ENCODE assay signal across 11 cellular contexts in genomic region chr6:490251-491037, GRCh38.
DNase-seq lines count a peak whose midpoint lies in the region; ATAC-seq and TF ChIP-seq lines count a peak whose summit lies in the region.
"Had no signal": no experiment of that assay in that cellular context is flagged by ENCODE, and none has a peak within 500 bp of the region (broad histone marks: within the 10 kb centered on the region; RNA-seq: fewer than 3 reads in every experiment).

No MANE protein-coding gene starts in this region.

- intact Hi-C loops in activated CD8-positive, alpha-beta T cell treated with anti-CD3 and anti-CD28 coated beads for 36 hours (cut with micrococcal nuclease) = loop anchor here (1.0 to 5.0 kb wide), 3 partner anchors 9 to 88 kb away; no protein-coding TSS in a partner anchor

- no peak overlapping the region for H3K27ac ChIP-seq in GM23338 (ENCODE audit: low read depth)
- H3K27ac ChIP-seq: lower lobe of right lung, VCaP had no signal

- H3K4me1 Mint-ChIP-seq in activated CD8-positive, alpha-beta T cell treated with anti-CD3 and anti-CD28 coated beads for 36 hours (ENCODE audit: low read depth) = peaks cover 93% of the 10 kb centered on the region
- peaks cover 83% of the 10 kb centered on the region for H3K4me1 Mint-ChIP-seq in stimulated activated effector memory CD8-positive, alpha-beta T cell treated with anti-CD3 and anti-CD28 coated beads, Interleukin-12 subunit alpha, Interleukin-12 subunit beta, amount 100 ng/mL, for 72 hours
- no peaks in the 10 kb centered on the region for H3K4me1 Mint-ChIP-seq in GM23338

- no peak overlapping the region for H2AFZ ChIP-seq in GM23338

- TF ChIP-seq CTCF in activated CD8-positive, alpha-beta T cell treated with anti-CD3 and anti-CD28 coated beads for 36 hours (IDR thresholded peaks at IDR 0.05) = no peak
- no peak for TF ChIP-seq CTCF in GM23338 (conservative IDR thresholded peaks at IDR 0.05; ENCODE audit: low read depth in 2 of 2)

- H3K27ac Mint-ChIP-seq in activated CD8-positive, alpha-beta T cell treated with anti-CD3 and anti-CD28 coated beads for 36 hours = peak overlapping the region; percentile 99
- H3K27ac Mint-ChIP-seq in stimulated activated effector memory CD8-positive, alpha-beta T cell treated with anti-CD3 and anti-CD28 coated beads, Interleukin-12 subunit alpha, Interleukin-12 subunit beta, amount 100 ng/mL, for 72 hours = peak overlapping the region; percentile 93
- H3K27ac Mint-ChIP-seq in GM23338 = no peak overlapping the region

- no peaks in the 10 kb centered on the region for H3K27me3 ChIP-seq in GM23338 (ENCODE audit: insufficient read depth)

- CTCF ChIA-PET in activated CD8-positive, alpha-beta T cell treated with anti-CD3 and anti-CD28 coated beads for 36 hours (lab: Charles Lee) = interaction anchor here (1.2 to 3.1 kb wide), 11 partner anchors 9 to 100 kb away, joined by 4 to 16 read pairs (median 6); partner anchors contain the start of gene IRF4

- H3K4me3 Mint-ChIP-seq in activated CD8-positive, alpha-beta T cell treated with anti-CD3 and anti-CD28 coated beads for 36 hours = peak overlapping the region; percentile 67
- H3K4me3 Mint-ChIP-seq in stimulated activated effector memory CD8-positive, alpha-beta T cell treated with anti-CD3 and anti-CD28 coated beads, Interleukin-12 subunit alpha, Interleukin-12 subunit beta, amount 100 ng/mL, for 72 hours = peak overlapping the region; percentile 59
- H3K4me3 Mint-ChIP-seq in GM23338 = no peak overlapping the region

- H4K20me1 ChIP-seq in GM23338 (replicated peaks; ENCODE audit: insufficient read depth) = 0 out of 2 replicates have a peak, but pooled peaks cover 6% of the 10 kb centered on the region

- H3K9me2 ChIP-seq in GM23338 (ENCODE audit: insufficient read depth) = no peaks in the 10 kb centered on the region

- DNase-seq in activated effector memory CD4-positive, alpha-beta T cell treated with anti-CD3 and anti-CD28 coated beads, Interleukin-2, amount 50 U/mL, for 16 hours = peak; percentile 73
- no peak for DNase-seq in activated effector memory CD4-positive, alpha-beta T cell treated with Interleukin-2 at 50 U/mL for 16 hours
- peak; percentile 59 for DNase-seq in activated CD8-positive, alpha-beta T cell treated with anti-CD3 and anti-CD28 coated beads for 36 hours
- DNase-seq in stimulated activated effector memory CD8-positive, alpha-beta T cell treated with anti-CD3 and anti-CD28 coated beads, Interleukin-12 subunit alpha, Interleukin-12 subunit beta, amount 100 ng/mL, for 72 hours (ENCODE audit: low spot score in 2 of 2) = peak in 1 of 2 donors; percentile 75
- DNase-seq in NCI-H2171 (lab: John Stamatoyannopoulos, UW) (no peak), GM23338 (ENCODE audit: low spot score) (no peak), NCI-H187 treated with DMSO at 0.1 percent for 48 hours (lab: John Stamatoyannopoulos, UW) (no peak)
- DNase-seq: IMR-90, lower lobe of right lung had no signal

- no peaks in the 10 kb centered on the region for H3K4me1 ChIP-seq in GM23338 (ENCODE audit: insufficient read depth)
- H3K4me1 ChIP-seq: lower lobe of right lung had no signal

- peaks cover 22% of the 10 kb centered on the region for H3K36me3 ChIP-seq in GM23338 (ENCODE audit: insufficient read depth)

- H3K79me2 ChIP-seq in GM23338 (replicated peaks; ENCODE audit: insufficient read depth) = no peaks in the 10 kb centered on the region

- POLR2A ChIA-PET in activated CD8-positive, alpha-beta T cell treated with anti-CD3 and anti-CD28 coated beads for 36 hours (lab: Charles Lee) = interaction anchor here (0.7 to 29.9 kb wide), 12 partner anchors 7 to 88 kb away, joined by 3 to 853 read pairs (median 10); partner anchors contain the start of gene IRF4

- no peaks in the 10 kb centered on the region for H3F3A ChIP-seq in GM23338 (replicated peaks; ENCODE audit: low read depth)

- H3K36me3 Mint-ChIP-seq in activated CD8-positive, alpha-beta T cell treated with anti-CD3 and anti-CD28 coated beads for 36 hours (ENCODE audit: low read depth) = peaks cover 62% of the 10 kb centered on the region
- peaks cover 74% of the 10 kb centered on the region for H3K36me3 Mint-ChIP-seq in stimulated activated effector memory CD8-positive, alpha-beta T cell treated with anti-CD3 and anti-CD28 coated beads, Interleukin-12 subunit alpha, Interleukin-12 subunit beta, amount 100 ng/mL, for 72 hours
- peaks cover 59% of the 10 kb centered on the region for H3K36me3 Mint-ChIP-seq in GM23338 (ENCODE audit: low read depth)

- ATAC-seq in HG03342 (IDR thresholded peaks at IDR 0.05; ENCODE audit: unreplicated experiment) = peak; percentile 61
- peak; percentile 34 for ATAC-seq in activated CD8-positive, alpha-beta T cell treated with anti-CD3 and anti-CD28 coated beads for 36 hours
- ATAC-seq in stimulated activated effector memory CD8-positive, alpha-beta T cell treated with anti-CD3 and anti-CD28 coated beads, Interleukin-12 subunit alpha, Interleukin-12 subunit beta, amount 100 ng/mL, for 72 hours = peak; percentile 70
- no peak for ATAC-seq in GM23338
- ATAC-seq: lower lobe of right lung had no signal

- H3K4me2 ChIP-seq in GM23338 = no peak overlapping the region

- H3K27me3 Mint-ChIP-seq in activated CD8-positive, alpha-beta T cell treated with anti-CD3 and anti-CD28 coated beads for 36 hours = no peaks in the 10 kb centered on the region
- no peaks in the 10 kb centered on the region for H3K27me3 Mint-ChIP-seq in GM23338 (ENCODE audit: insufficient read depth, low read depth, poor library complexity)

- H3K9me3 Mint-ChIP-seq in activated CD8-positive, alpha-beta T cell treated with anti-CD3 and anti-CD28 coated beads for 36 hours = peaks cover 7% of the 10 kb centered on the region
- no peaks in the 10 kb centered on the region for H3K9me3 Mint-ChIP-seq in stimulated activated effector memory CD8-positive, alpha-beta T cell treated with anti-CD3 and anti-CD28 coated beads, Interleukin-12 subunit alpha, Interleukin-12 subunit beta, amount 100 ng/mL, for 72 hours
- peaks cover 5% of the 10 kb centered on the region; the same call in 1 of the 3 replicates for H3K9me3 Mint-ChIP-seq in GM23338

- no peak overlapping the region for H3K4me3 ChIP-seq in GM23338
- H3K4me3 ChIP-seq: lower lobe of right lung had no signal

TF ChIP-seq in GM23338, 12 proteins besides CTCF, POLR2A, EP300 and RAD21:
- TF ChIP-seq EZH2 (IDR thresholded peaks at IDR 0.05; ENCODE audit: low read depth, unreplicated experiment) (no peak), ETS1 (IDR thresholded peaks at IDR 0.05) (no peak), JUNB (IDR thresholded peaks at IDR 0.05; ENCODE audit: unreplicated experiment) (no peak)

Comparison
In these comparisons a context has a peak if more than half of its experiments do, and no peak if none do; other contexts are left out.
1. DNase-seq: peak in activated effector memory CD4-positive, alpha-beta T cell treated with anti-CD3 and anti-CD28 coated beads, Interleukin-2, amount 50 U/mL, for 16 hours (single experiment) and activated CD8-positive, alpha-beta T cell treated with anti-CD3 and anti-CD28 coated beads for 36 hours (single experiment); none in activated effector memory CD4-positive, alpha-beta T cell treated with Interleukin-2 at 50 U/mL for 16 hours (single experiment), NCI-H2171 (single experiment), GM23338 (single experiment) and NCI-H187 treated with DMSO at 0.1 percent for 48 hours (single experiment).